Comparison of ENCODE assay signal across 8 cellular contexts in genomic region chr1:30165116-30165515, GRCh38.
"Had no signal": no experiment of that assay in that cellular context is flagged by ENCODE, and none has a peak within 500 bp of the region (broad histone marks: within the 10 kb centered on the region; RNA-seq: fewer than 3 reads in every experiment).

No MANE protein-coding gene starts in this region.

- DNase-seq: GDM1, GF-D8 had no signal

- ATAC-seq: GM12878 had no signal

- H3K4me3 ChIP-seq: GM12878 had no signal

- FAIRE-seq: G401.6, GM12878, GM12891, GM12892, GM18507, GM19239 had no signal
